In the genomic region with DNA sequence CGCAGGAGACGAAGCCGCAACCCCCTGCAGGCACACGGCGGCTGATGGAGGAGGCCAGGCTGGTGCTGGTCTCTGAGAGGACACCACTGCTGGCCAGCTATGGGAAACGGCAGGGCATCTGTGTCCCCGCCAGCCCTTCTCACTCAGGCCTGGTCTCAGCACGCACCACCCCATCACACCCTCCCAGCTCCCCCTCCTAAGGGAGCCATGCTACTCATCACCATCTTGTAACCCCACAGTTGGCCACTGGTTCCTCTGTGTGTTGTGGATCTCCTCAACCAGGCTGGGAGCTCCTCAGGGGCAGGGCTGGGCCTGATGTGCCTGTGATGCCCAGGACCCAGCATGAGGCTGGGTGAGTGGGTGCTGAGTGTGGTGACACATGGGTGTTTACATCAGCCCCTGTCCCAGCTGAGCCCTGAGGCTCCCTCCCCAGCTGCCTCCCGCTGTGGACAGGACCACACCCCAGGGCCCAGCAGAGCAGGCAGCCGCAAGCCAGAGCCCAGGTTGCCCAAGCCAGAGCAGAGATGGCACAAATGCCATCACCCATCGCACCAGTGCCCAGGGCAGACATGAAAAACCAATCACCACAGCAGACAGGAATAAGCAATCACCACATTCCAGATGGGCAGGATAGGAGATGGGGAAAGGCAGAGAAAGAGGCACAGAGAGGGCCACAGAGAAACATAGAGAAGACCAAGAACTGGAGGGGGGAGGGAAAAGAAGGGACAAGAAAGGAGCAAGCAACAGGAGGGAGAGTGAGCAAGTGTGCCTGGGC, we compare ENCODE assay signal across 1 cellular context.
TF ChIP-seq lines count a peak whose summit lies in the region.

No MANE protein-coding gene starts in this region.

TF ChIP-seq in IMR-90, 13 proteins besides CTCF, POLR2A, EP300 and RAD21 (continued from another document):
- TF ChIP-seq ELK1 (IDR thresholded peaks at IDR 0.05; ENCODE audit: borderline replicate concordance, low read depth, low read length) (no peak), RCOR1 (IDR thresholded peaks at IDR 0.05; ENCODE audit: insufficient replicate concordance, low read length) (no peak), RFX5 (IDR thresholded peaks at IDR 0.05; ENCODE audit: low read depth, low read length) (no peak), SMC3 (IDR thresholded peaks at IDR 0.05; ENCODE audit: low read depth, low read length) (no peak), NFE2L2 (IDR thresholded peaks at IDR 0.05; ENCODE audit: low read depth, low read length) (no peak)
